ENCODE assay signal across 9 cellular contexts in the genomic region with DNA sequence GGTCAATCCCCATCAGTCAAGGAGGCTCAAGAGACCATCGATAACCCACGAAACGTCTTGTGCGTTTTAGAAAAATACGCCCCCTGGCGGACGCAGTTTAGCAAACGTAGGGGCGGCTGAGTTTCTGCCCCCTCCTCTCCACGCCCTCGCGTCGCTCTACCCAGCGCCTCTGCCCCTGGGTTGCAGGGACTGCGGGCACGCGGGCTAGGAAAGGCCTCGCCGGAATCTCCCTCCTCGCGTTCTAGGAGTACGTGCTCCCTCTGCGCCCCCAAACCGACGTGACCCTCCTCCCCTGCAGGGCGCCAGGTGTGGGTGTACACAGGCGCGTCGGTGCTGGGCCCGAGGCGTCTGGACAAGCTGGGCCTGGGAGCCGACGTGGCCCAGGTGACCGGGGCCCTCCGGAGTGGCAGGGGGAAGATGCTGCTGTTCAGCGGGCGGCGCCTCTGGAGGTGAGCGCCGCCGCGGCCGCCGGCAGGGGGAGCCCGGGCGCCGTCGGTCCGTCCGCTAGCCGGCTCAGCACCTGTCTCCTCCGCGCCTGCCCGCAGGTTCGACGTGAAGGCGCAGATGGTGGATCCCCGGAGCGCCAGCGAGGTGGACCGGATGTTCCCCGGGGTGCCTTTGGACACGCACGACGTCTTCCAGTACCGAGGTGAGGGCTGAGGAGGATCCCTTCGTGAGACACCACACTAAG. TPM values are rescaled to one million over a fixed set of nuclear protein-coding genes. Genes with fewer than 3 reads are reported as not detected.
DNase-seq lines count a peak whose midpoint lies in the region; ATAC-seq and TF ChIP-seq lines count a peak whose summit lies in the region.
"Had no signal": no experiment of that assay in that cellular context is flagged by ENCODE, and none has a peak within 500 bp of the region (broad histone marks: within the 10 kb centered on the region; RNA-seq: fewer than 3 reads in every experiment).

No MANE protein-coding gene starts in this region.

- H3K9me2 ChIP-seq in neural cell (ENCODE audit: insufficient read depth, low read length), result no peaks in the 10 kb centered on the region

- H3K4me2 ChIP-seq in neural cell (ENCODE audit: low read length), result no peak overlapping the region

- H3K27me3 ChIP-seq in neural cell (ENCODE audit: insufficient read depth, low read depth, low read length) (peaks cover 15% of the 10 kb centered on the region), upper lobe of left lung (peaks cover 0 to 33% (median 18%) of the 10 kb centered on the region in 4 donors)

- DNase-seq in SIG-M5 treated with dmso at 0.1 percent for 504 hours (lab: John Stamatoyannopoulos, UW; ENCODE audit: unreplicated experiment) (peak; percentile 41), SIG-M5 (lab: John Stamatoyannopoulos, UW) (no peak), HUDEP-2 (lab: John Stamatoyannopoulos, UW; ENCODE audit: unreplicated experiment in 76 of 76) (peak in 48 of 76 experiments; percentile 1 to 62 (median 22)), NOMO-1 treated with DMSO at 0.1 percent for 48 hours (lab: John Stamatoyannopoulos, UW; ENCODE audit: unreplicated experiment) (peak; percentile 56), erythroblast (lab: John Stamatoyannopoulos, UW) (peak; percentile 70 to 79), upper lobe of left lung (peak; percentile 67 to 94)
- DNase-seq in activated CD8-positive, alpha-beta memory T cell treated with anti-CD3 and anti-CD28 coated beads, Interleukin-2, amount 50 U/mL, for 4 hours, result peak; percentile 69

- no peak overlapping the region for H3K9ac ChIP-seq in neural cell (ENCODE audit: low read length)

- TF ChIP-seq RAD21 in neural cell (conservative IDR thresholded peaks at IDR 0.05), result peak; percentile 81

- H3K79me2 ChIP-seq in neural cell (replicated peaks; ENCODE audit: insufficient read depth, low read length), result no peaks in the 10 kb centered on the region

- no peaks in the 10 kb centered on the region for H4K20me1 ChIP-seq in neural cell (ENCODE audit: insufficient read depth)

- ATAC-seq in upper lobe of left lung (ENCODE audit: low FRiP score in 2 of 2), result peak; percentile 48 to 79

- no peak overlapping the region for H2AFZ ChIP-seq in neural cell (ENCODE audit: low read depth, low read length)

- TF ChIP-seq EP300 in neural cell (conservative IDR thresholded peaks at IDR 0.05; ENCODE audit: poor library complexity, severe bottlenecking) (no peak), upper lobe of left lung (IDR thresholded peaks at IDR 0.05) (no peak)

- TF ChIP-seq CTCF in neural cell (IDR thresholded peaks at IDR 0.05; ENCODE audit: poor library complexity, severe bottlenecking), result peak; percentile 86
- TF ChIP-seq CTCF in upper lobe of left lung (IDR thresholded peaks at IDR 0.05), result peak; percentile 65 to 94 (median 89)

- H3K36me3 ChIP-seq in neural cell (ENCODE audit: insufficient read depth, low read length) (no peaks in the 10 kb centered on the region), upper lobe of left lung (no peaks in the 10 kb centered on the region)

- WGBS in upper lobe of left lung, 2 donors, result 0 to 3% methylated on average over 15 to 32 of the region's 67 CpGs

- TF ChIP-seq POLR2A in erythroblast (IDR thresholded peaks at IDR 0.05; ENCODE audit: low read length), result no peak
- no peak for TF ChIP-seq POLR2A in upper lobe of left lung (IDR thresholded peaks at IDR 0.05)

- peaks cover 7 to 32% (median 16%) of the 10 kb centered on the region in 4 donors for H3K4me1 ChIP-seq in upper lobe of left lung

- H3K4me3 ChIP-seq in neural cell (ENCODE audit: low read length) (peak overlapping the region; percentile 21), upper lobe of left lung (peak overlapping the region in 3 of 4 donors; percentile 14 to 18 (median 15))

- H3K9me3 ChIP-seq in neural cell (ENCODE audit: low read length), result no peaks in the 10 kb centered on the region
- no peaks in the 10 kb centered on the region for H3K9me3 ChIP-seq in upper lobe of left lung

- no peak overlapping the region for H3K27ac ChIP-seq in neural cell (ENCODE audit: low read length)
- H3K27ac ChIP-seq in upper lobe of left lung, result no peak overlapping the region

- no peaks in the 10 kb centered on the region for H3F3A ChIP-seq in neural cell (ENCODE audit: insufficient read depth, low read length, poor library complexity, severe bottlenecking)

TF ChIP-seq in neural cell, 6 proteins besides CTCF, POLR2A, EP300 and RAD21:
- TF ChIP-seq TAF1 (IDR thresholded peaks at IDR 0.05; ENCODE audit: low read depth) (no peak), SMC3 (conservative IDR thresholded peaks at IDR 0.05; ENCODE audit: poor library complexity) (peak; percentile 81), MXI1 (conservative IDR thresholded peaks at IDR 0.05; ENCODE audit: poor library complexity, severe bottlenecking) (peak; percentile 37)
TF ChIP-seq in neural cell: peak in this region for 2.

RNA-seq across cellular contexts. Expression of a gene that starts 5.3 kb away (rescaled TPM):
- polyA plus RNA-seq in neural cell, result not detected in 2 replicates
- polyA minus RNA-seq in neural cell, result not detected in 2 replicates
- total RNA-seq in upper lobe of left lung, result 10 to 100 TPM in 4 of 6 donors, 1 to 10 TPM in 2; 4.2 to 20.8 (median 14.2) TPM

RNA-seq across cellular contexts. Expression of a gene that starts 15.0 kb away (rescaled TPM):
- 53.1 and 74.4 TPM in 2 replicates for polyA plus RNA-seq in neural cell
- polyA minus RNA-seq in neural cell, result 68.2 and 69.4 TPM in 2 replicates
- 1 to 10 TPM in 1 of 6 donors, under 1 TPM in 1, not detected in 4; 0.69 to 1.3 TPM for total RNA-seq in upper lobe of left lung
- total RNA-seq: skeletal muscle tissue had no signal

RNA-seq across cellular contexts. Expression of a gene that starts 42.0 kb away (rescaled TPM):
- 12.8 and 18.9 TPM in 2 replicates for polyA plus RNA-seq in neural cell
- polyA minus RNA-seq in neural cell, result 25.4 and 26.5 TPM in 2 replicates
- 10 to 100 TPM; 17.4 to 41.9 (median 23.0) TPM for total RNA-seq in upper lobe of left lung
